In the genomic region with DNA sequence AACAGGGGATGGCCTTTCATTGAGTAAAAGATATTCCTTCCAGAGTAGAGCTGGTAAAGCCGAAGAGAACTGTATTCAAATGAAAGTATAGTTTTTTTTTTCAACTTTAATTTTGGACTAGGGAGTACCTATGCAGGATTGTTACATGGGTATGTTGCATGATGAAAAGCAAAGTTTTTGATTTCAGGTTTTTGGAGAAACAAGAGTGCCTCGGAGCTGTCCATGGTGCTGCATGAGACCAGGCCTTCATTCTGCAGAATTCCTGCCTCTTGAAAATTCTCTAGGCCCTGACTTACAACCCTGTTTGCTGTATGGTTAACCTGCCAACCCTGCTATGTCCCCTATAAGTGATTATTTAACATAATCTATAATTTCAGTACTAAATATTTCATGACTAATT, we compare ENCODE assay signal across 15 cellular contexts.
DNase-seq lines count a peak whose midpoint lies in the region; ATAC-seq and TF ChIP-seq lines count a peak whose summit lies in the region.
"Had no signal": no experiment of that assay in that cellular context is flagged by ENCODE, and none has a peak within 500 bp of the region (broad histone marks: within the 10 kb centered on the region; RNA-seq: fewer than 3 reads in every experiment).

No MANE protein-coding gene starts in this region.

- ATAC-seq in stimulated activated naive CD8-positive, alpha-beta T cell treated with anti-CD3 and anti-CD28 coated beads, Interleukin-15, Interleukin-2, amounts not matched to agents 100 U/mL and 50 U/mL, for 24 hours = no peak
- ATAC-seq: activated naive CD8-positive, alpha-beta T cell treated with anti-CD3 and anti-CD28 coated beads, Interleukin-2, amount 50 U/mL, for 24 hours had no signal

- POLR2A ChIA-PET in RWPE1 (lab: Yijun Ruan, JAX; ENCODE audit: low non-redundant PET) = interaction anchor here (0.5 kb wide), 1 partner anchor 20 kb away, joined by 3 read pairs; no protein-coding TSS in a partner anchor

- H3K4me1 Mint-ChIP-seq in activated naive CD4-positive, alpha-beta T cell treated with anti-CD3 and anti-CD28 coated beads for 36 hours (ENCODE audit: low read depth) = no peaks in the 10 kb centered on the region
- H3K4me1 Mint-ChIP-seq in activated naive CD4-positive, alpha-beta T cell treated with anti-CD3 and anti-CD28 coated beads, Interleukin-2, amount 10 ng/mL, durations not matched to agents 7 days and 5 days = no peaks in the 10 kb centered on the region
- H3K4me1 Mint-ChIP-seq: activated naive CD8-positive, alpha-beta T cell treated with anti-CD3 and anti-CD28 coated beads, Interleukin-2, amount 50 U/mL, for 24 hours; IgD-negative memory B cell had no signal

- H3K9me3 ChIP-seq in thyroid gland = no peaks in the 10 kb centered on the region
- H3K9me3 ChIP-seq: tibial nerve had no signal

- no peaks in the 10 kb centered on the region for H3K36me3 ChIP-seq in thyroid gland
- H3K36me3 ChIP-seq: tibial nerve, WERI-Rb-1 had no signal

- no peak overlapping the region for H3K4me3 ChIP-seq in thyroid gland (replicated peaks in 1 of 3)
- H3K4me3 ChIP-seq: SK-N-MC, tibial nerve had no signal

- no peaks in the 10 kb centered on the region for H3K4me1 ChIP-seq in thyroid gland
- H3K4me1 ChIP-seq: tibial nerve had no signal

- TF ChIP-seq POLR2A in thyroid gland (IDR thresholded peaks at IDR 0.05) = no peak

- intact Hi-C loops in activated naive CD4-positive, alpha-beta T cell treated with anti-CD3 and anti-CD28 coated beads for 36 hours (cut with micrococcal nuclease) = no loop called here
- intact Hi-C loops in thyroid gland (cut with DNase I) = no loop called here

- CTCF ChIA-PET in activated naive CD4-positive, alpha-beta T cell treated with anti-CD3 and anti-CD28 coated beads for 36 hours (lab: Charles Lee) = no interaction called here
- CTCF ChIA-PET in activated naive CD4-positive, alpha-beta T cell treated with anti-CD3 and anti-CD28 coated beads, Interleukin-2, amount 10 ng/mL, durations not matched to agents 7 days and 5 days (lab: Charles Lee) = no interaction called here
- CTCF ChIA-PET in RWPE1 (lab: Yijun Ruan, JAX) = interaction anchor here (0.5 kb wide), 1 partner anchor 202 kb away, joined by 3 read pairs; no protein-coding TSS in a partner anchor

- peaks cover 2% of the 10 kb centered on the region for H3K9me3 Mint-ChIP-seq in activated naive CD4-positive, alpha-beta T cell treated with anti-CD3 and anti-CD28 coated beads for 36 hours
- peaks cover 4% of the 10 kb centered on the region for H3K9me3 Mint-ChIP-seq in activated naive CD4-positive, alpha-beta T cell treated with anti-CD3 and anti-CD28 coated beads, Interleukin-2, amount 10 ng/mL, durations not matched to agents 7 days and 5 days

- no peaks in the 10 kb centered on the region for H3K27me3 ChIP-seq in thyroid gland
- H3K27me3 ChIP-seq: tibial nerve had no signal

- no peak overlapping the region for H3K27ac Mint-ChIP-seq in activated naive CD4-positive, alpha-beta T cell treated with anti-CD3 and anti-CD28 coated beads for 36 hours
- H3K27ac Mint-ChIP-seq in activated naive CD4-positive, alpha-beta T cell treated with anti-CD3 and anti-CD28 coated beads, Interleukin-2, amount 10 ng/mL, durations not matched to agents 7 days and 5 days = no peak overlapping the region
- H3K27ac Mint-ChIP-seq: activated naive CD8-positive, alpha-beta T cell treated with anti-CD3 and anti-CD28 coated beads, Interleukin-2, amount 50 U/mL, for 24 hours; IgD-negative memory B cell had no signal

- no peaks in the 10 kb centered on the region for H3K36me3 Mint-ChIP-seq in activated naive CD4-positive, alpha-beta T cell treated with anti-CD3 and anti-CD28 coated beads for 36 hours (ENCODE audit: low read depth)
- H3K36me3 Mint-ChIP-seq in activated naive CD4-positive, alpha-beta T cell treated with anti-CD3 and anti-CD28 coated beads, Interleukin-2, amount 10 ng/mL, durations not matched to agents 7 days and 5 days = no peaks in the 10 kb centered on the region

- WGBS in thyroid gland, 2 donors = 51 to 60% methylated on average over 2 of the region's 2 CpGs

- DNase-seq in activated naive CD4-positive, alpha-beta T cell treated with anti-CD3 and anti-CD28 coated beads for 36 hours = peak; percentile 6
- no peak for DNase-seq in activated naive CD4-positive, alpha-beta T cell treated with anti-CD3 and anti-CD28 coated beads, Interleukin-2, amount 10 ng/mL, durations not matched to agents 7 days and 5 days
- peak; percentile 0 for DNase-seq in RWPE1 (ENCODE audit: low spot score)
- DNase-seq in iPS-NIHi7 (ENCODE audit: extremely low spot score) = peak; percentile 46
- peak; percentile 2 to 15 for DNase-seq in thyroid gland
- no peak for DNase-seq in SKM-1 (lab: John Stamatoyannopoulos, UW; ENCODE audit: unreplicated experiment)
- no peak for DNase-seq in stimulated activated naive CD8-positive, alpha-beta T cell treated with anti-CD3 and anti-CD28 coated beads, Interleukin-15, Interleukin-2, amounts not matched to agents 100 U/mL and 50 U/mL, for 24 hours
- no peak for DNase-seq in D341Med (ENCODE audit: low spot score)
- DNase-seq: activated naive CD8-positive, alpha-beta T cell treated with anti-CD3 and anti-CD28 coated beads, Interleukin-2, amount 50 U/mL, for 24 hours; NCI-H2081 treated with DMSO at 0.1 percent for 48 hours; NK-92 treated with Interleukin-12 subunit alpha and Interleukin-12 subunit beta, amount 100 ng/mL, for 24 hours; WERI-Rb-1 had no signal

- no peak overlapping the region for H3K4me3 Mint-ChIP-seq in activated naive CD4-positive, alpha-beta T cell treated with anti-CD3 and anti-CD28 coated beads for 36 hours
- H3K4me3 Mint-ChIP-seq in activated naive CD4-positive, alpha-beta T cell treated with anti-CD3 and anti-CD28 coated beads, Interleukin-2, amount 10 ng/mL, durations not matched to agents 7 days and 5 days = no peak overlapping the region
- H3K4me3 Mint-ChIP-seq: activated naive CD8-positive, alpha-beta T cell treated with anti-CD3 and anti-CD28 coated beads, Interleukin-2, amount 50 U/mL, for 24 hours; IgD-negative memory B cell had no signal

- H3K27ac ChIP-seq in RWPE1 (no peak overlapping the region), thyroid gland (no peak overlapping the region)
- H3K27ac ChIP-seq: SK-N-MC, tibial nerve, WERI-Rb-1 had no signal

- no peaks in the 10 kb centered on the region for H3K27me3 Mint-ChIP-seq in activated naive CD4-positive, alpha-beta T cell treated with anti-CD3 and anti-CD28 coated beads for 36 hours (ENCODE audit: low read depth)
- H3K27me3 Mint-ChIP-seq in activated naive CD4-positive, alpha-beta T cell treated with anti-CD3 and anti-CD28 coated beads, Interleukin-2, amount 10 ng/mL, durations not matched to agents 7 days and 5 days = no peaks in the 10 kb centered on the region
- H3K27me3 Mint-ChIP-seq: activated naive CD8-positive, alpha-beta T cell treated with anti-CD3 and anti-CD28 coated beads, Interleukin-2, amount 50 U/mL, for 24 hours; IgD-negative memory B cell had no signal

- TF ChIP-seq CTCF in RWPE1 (conservative IDR thresholded peaks at IDR 0.05; ENCODE audit: low read depth) (no peak), thyroid gland (IDR thresholded peaks at IDR 0.05) (no peak)

Comparison
In these comparisons a context has a peak if more than half of its experiments do, and no peak if none do; other contexts are left out.
1. DNase-seq: peak in activated naive CD4-positive, alpha-beta T cell treated with anti-CD3 and anti-CD28 coated beads for 36 hours (single experiment), RWPE1 (single experiment), iPS-NIHi7 (single experiment) and thyroid gland (2 of 2); none in activated naive CD4-positive, alpha-beta T cell treated with anti-CD3 and anti-CD28 coated beads, Interleukin-2, amount 10 ng/mL, durations not matched to agents 7 days and 5 days (single experiment), SKM-1 (single experiment), stimulated activated naive CD8-positive, alpha-beta T cell treated with anti-CD3 and anti-CD28 coated beads, Interleukin-15, Interleukin-2, amounts not matched to agents 100 U/mL and 50 U/mL, for 24 hours (single experiment) and D341Med (single experiment).